1 cellular context compared by ENCODE assay signal in the genomic region with DNA sequence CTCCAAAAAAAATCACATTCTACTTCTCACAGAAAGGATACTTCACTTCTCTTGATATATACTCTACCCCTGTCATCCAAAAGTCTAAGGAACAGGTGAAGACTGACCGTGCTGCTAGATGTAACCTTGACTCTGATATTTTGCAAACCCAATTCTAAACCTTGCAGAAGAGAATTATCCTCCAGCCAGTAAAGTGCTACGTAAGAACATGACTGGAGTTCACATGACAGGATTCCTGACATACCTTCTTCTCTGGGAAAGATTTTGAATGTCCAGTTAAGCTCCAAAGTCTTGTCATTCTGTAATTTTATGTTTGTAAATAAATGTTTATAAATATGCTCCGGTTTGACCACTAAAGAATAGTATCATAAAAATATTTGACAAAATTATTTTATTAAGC.
TF ChIP-seq lines count a peak whose summit lies in the region.

No MANE protein-coding gene starts in this region.

TF ChIP-seq in endothelial cell of umbilical vein, 7 proteins besides CTCF, POLR2A, EP300 and RAD21 (continued from another document):
- TF ChIP-seq POLR2AphosphoS5 (IDR thresholded peaks at IDR 0.05; ENCODE audit: insufficient read depth, low read depth, low read length) (no peak), EZH2 (IDR thresholded peaks at IDR 0.05; ENCODE audit: borderline replicate concordance, low read depth, low read length, severe bottlenecking) (no peak)
